In genomic region chr22:43855431-43855830, GRCh38 we compare ENCODE assay signal across 22 cellular contexts. TPM values are rescaled to one million over a fixed set of nuclear protein-coding genes. Genes with fewer than 3 reads are reported as not detected.
A peak's percentile ranks its signal among the peaks of the same experiment; 100 is the strongest.
DNase-seq lines count a peak whose midpoint lies in the region; ATAC-seq, FAIRE-seq and TF ChIP-seq lines count a peak whose summit lies in the region.
"Had no signal": no experiment of that assay in that cellular context is flagged by ENCODE, and none has a peak within 500 bp of the region (broad histone marks: within the 10 kb centered on the region; RNA-seq: fewer than 3 reads in every experiment).

No MANE protein-coding gene starts in this region.

- H3K36me3 ChIP-seq in kidney (ENCODE audit: control insufficient read depth in 1 of 2, insufficient read depth in 2 of 2, low read length in 2 of 2), result no peaks in the 10 kb centered on the region

- H3K4me3 ChIP-seq in kidney (ENCODE audit: low read length in 2 of 2), result no peak overlapping the region

- peak overlapping the region; percentile 38 for H3K27ac Mint-ChIP-seq in progenitor cell of endocrine pancreas
- H3K27ac Mint-ChIP-seq: CD14-positive monocyte; CD8-positive, alpha-beta T cell had no signal

- intact Hi-C loops in kidney (cut with DNase I), result no loop called here

- ATAC-seq in HG02588 (IDR thresholded peaks at IDR 0.05; ENCODE audit: unreplicated experiment), result no peak
- ATAC-seq in HG02870 (IDR thresholded peaks at IDR 0.05; ENCODE audit: unreplicated experiment), result no peak
- ATAC-seq: CD8-positive, alpha-beta T cell; HCT116 had no signal

- H3K27ac ChIP-seq in kidney (ENCODE audit: low read depth in 2 of 2, low read length in 2 of 2), result no peak overlapping the region
- H3K27ac ChIP-seq: 22Rv1 had no signal

- TF ChIP-seq CTCF in kidney (IDR thresholded peaks at IDR 0.05; ENCODE audit: borderline replicate concordance, extremely low read depth, insufficient read depth) (no peak), progenitor cell of endocrine pancreas (IDR thresholded peaks at IDR 0.05; ENCODE audit: unreplicated experiment) (no peak)

- H3K9me3 Mint-ChIP-seq in progenitor cell of endocrine pancreas (ENCODE audit: low read depth), result peaks cover 8% of the 10 kb centered on the region

- peaks cover 0 to 3% of the 10 kb centered on the region in 2 donors for H3K9me3 ChIP-seq in kidney (ENCODE audit: control insufficient read depth in 1 of 2, low read length in 2 of 2)

- H3K9ac ChIP-seq in kidney (ENCODE audit: low read length in 2 of 2), result no peak overlapping the region

- no peak overlapping the region for H3K4me3 Mint-ChIP-seq in progenitor cell of endocrine pancreas (ENCODE audit: low read depth)
- H3K4me3 Mint-ChIP-seq: CD14-positive monocyte; CD8-positive, alpha-beta T cell had no signal

- H3K4me1 Mint-ChIP-seq in progenitor cell of endocrine pancreas (ENCODE audit: low read depth), result no peaks in the 10 kb centered on the region

- H3K36me3 Mint-ChIP-seq in progenitor cell of endocrine pancreas (ENCODE audit: insufficient read depth), result peaks cover 2% of the 10 kb centered on the region
- H3K36me3 Mint-ChIP-seq: CD14-positive monocyte; CD8-positive, alpha-beta T cell had no signal

- DNase-seq in activated effector memory CD4-positive, alpha-beta T cell treated with anti-CD3 and anti-CD28 coated beads, Interleukin-2, amount 50 U/mL, for 16 hours, result peak; percentile 37
- no peak for DNase-seq in activated effector memory CD4-positive, alpha-beta T cell treated with Interleukin-2 at 50 U/mL for 16 hours
- DNase-seq in kidney (peak; percentile 10), progenitor cell of endocrine pancreas (ENCODE audit: low spot score, unreplicated experiment) (no peak)
- DNase-seq in stimulated activated CD4-positive, alpha-beta T cell treated with anti-CD3 and anti-CD28 coated beads, Interleukin-2, amount 100 ng/mL, for 24 hours, result no peak
- DNase-seq: CD8-positive, alpha-beta T cell; COR-L47; DMS153; DMS79 treated with DMSO at 0.1 percent for 48 hours; EL; GDM1; IMR-90 had no signal

- H3K27me3 Mint-ChIP-seq in progenitor cell of endocrine pancreas, result no peaks in the 10 kb centered on the region

- H3K4me1 ChIP-seq in kidney (ENCODE audit: control insufficient read depth in 1 of 2, insufficient read depth in 1 of 2, low read depth in 1 of 2, low read length in 2 of 2), result no peaks in the 10 kb centered on the region

- no peak for FAIRE-seq in kidney (lab: Jason Lieb, UNC)
- FAIRE-seq: D721Med had no signal

RNA-seq across cellular contexts. Expression of gene SULT4A1, which starts 6.9 kb away (rescaled TPM):
- 0.57 TPM for total RNA-seq in kidney
- 0.52 TPM for polyA plus RNA-seq in kidney (ENCODE audit: insufficient read depth, low read depth, low replicate concordance)
- total RNA-seq in progenitor cell of endocrine pancreas, result 6.6 and 7.0 TPM in 2 replicates
- total RNA-seq: CD8-positive, alpha-beta T cell; HT-29 had no signal
- polyA plus RNA-seq: CD14-positive monocyte had no signal

RNA-seq across cellular contexts. Expression of gene PNPLA5, which starts 36.4 kb away (rescaled TPM):
- total RNA-seq in kidney (not detected), progenitor cell of endocrine pancreas (not detected in 2 replicates)
- polyA plus RNA-seq in kidney (ENCODE audit: insufficient read depth, low read depth, low replicate concordance), result not detected
- total RNA-seq: A673; CD8-positive, alpha-beta T cell; H4; HT-29 had no signal
- polyA plus RNA-seq: BJ, CD14-positive monocyte had no signal

RNA-seq across cellular contexts. Expression of gene EFCAB6, which starts 43.3 kb away (rescaled TPM):
- total RNA-seq in kidney, result 11.8 TPM
- polyA plus RNA-seq in kidney (ENCODE audit: insufficient read depth, low read depth, low replicate concordance), result 1.5 TPM
- 7.0 and 8.6 TPM in 2 replicates for total RNA-seq in progenitor cell of endocrine pancreas
- polyA plus RNA-seq: CD14-positive monocyte had no signal

Comparison
In these comparisons a context has a peak if more than half of its experiments do, and no peak if none do; other contexts are left out.
1. DNase-seq: peak in activated effector memory CD4-positive, alpha-beta T cell treated with anti-CD3 and anti-CD28 coated beads, Interleukin-2, amount 50 U/mL, for 16 hours (single experiment) and kidney (single experiment); none in activated effector memory CD4-positive, alpha-beta T cell treated with Interleukin-2 at 50 U/mL for 16 hours (single experiment), progenitor cell of endocrine pancreas (single experiment) and stimulated activated CD4-positive, alpha-beta T cell treated with anti-CD3 and anti-CD28 coated beads, Interleukin-2, amount 100 ng/mL, for 24 hours (0 of 2).